ENCODE assay signal across 2 cellular contexts in genomic region chr1:205360166-205360565, GRCh38.
TF ChIP-seq lines count a peak whose summit lies in the region.

No MANE protein-coding gene starts in this region.

TF ChIP-seq in GM23338, 12 proteins besides CTCF, POLR2A, EP300 and RAD21:
- TF ChIP-seq ZNF331 (CRISPR knock-in tag; IDR thresholded peaks at IDR 0.05; ENCODE audit: low read depth): no peak
- no peak for TF ChIP-seq JUNB (IDR thresholded peaks at IDR 0.05; ENCODE audit: unreplicated experiment)
- TF ChIP-seq ZNF114 (CRISPR knock-in tag; IDR thresholded peaks at IDR 0.05): no peak
- TF ChIP-seq, protein P1, sequence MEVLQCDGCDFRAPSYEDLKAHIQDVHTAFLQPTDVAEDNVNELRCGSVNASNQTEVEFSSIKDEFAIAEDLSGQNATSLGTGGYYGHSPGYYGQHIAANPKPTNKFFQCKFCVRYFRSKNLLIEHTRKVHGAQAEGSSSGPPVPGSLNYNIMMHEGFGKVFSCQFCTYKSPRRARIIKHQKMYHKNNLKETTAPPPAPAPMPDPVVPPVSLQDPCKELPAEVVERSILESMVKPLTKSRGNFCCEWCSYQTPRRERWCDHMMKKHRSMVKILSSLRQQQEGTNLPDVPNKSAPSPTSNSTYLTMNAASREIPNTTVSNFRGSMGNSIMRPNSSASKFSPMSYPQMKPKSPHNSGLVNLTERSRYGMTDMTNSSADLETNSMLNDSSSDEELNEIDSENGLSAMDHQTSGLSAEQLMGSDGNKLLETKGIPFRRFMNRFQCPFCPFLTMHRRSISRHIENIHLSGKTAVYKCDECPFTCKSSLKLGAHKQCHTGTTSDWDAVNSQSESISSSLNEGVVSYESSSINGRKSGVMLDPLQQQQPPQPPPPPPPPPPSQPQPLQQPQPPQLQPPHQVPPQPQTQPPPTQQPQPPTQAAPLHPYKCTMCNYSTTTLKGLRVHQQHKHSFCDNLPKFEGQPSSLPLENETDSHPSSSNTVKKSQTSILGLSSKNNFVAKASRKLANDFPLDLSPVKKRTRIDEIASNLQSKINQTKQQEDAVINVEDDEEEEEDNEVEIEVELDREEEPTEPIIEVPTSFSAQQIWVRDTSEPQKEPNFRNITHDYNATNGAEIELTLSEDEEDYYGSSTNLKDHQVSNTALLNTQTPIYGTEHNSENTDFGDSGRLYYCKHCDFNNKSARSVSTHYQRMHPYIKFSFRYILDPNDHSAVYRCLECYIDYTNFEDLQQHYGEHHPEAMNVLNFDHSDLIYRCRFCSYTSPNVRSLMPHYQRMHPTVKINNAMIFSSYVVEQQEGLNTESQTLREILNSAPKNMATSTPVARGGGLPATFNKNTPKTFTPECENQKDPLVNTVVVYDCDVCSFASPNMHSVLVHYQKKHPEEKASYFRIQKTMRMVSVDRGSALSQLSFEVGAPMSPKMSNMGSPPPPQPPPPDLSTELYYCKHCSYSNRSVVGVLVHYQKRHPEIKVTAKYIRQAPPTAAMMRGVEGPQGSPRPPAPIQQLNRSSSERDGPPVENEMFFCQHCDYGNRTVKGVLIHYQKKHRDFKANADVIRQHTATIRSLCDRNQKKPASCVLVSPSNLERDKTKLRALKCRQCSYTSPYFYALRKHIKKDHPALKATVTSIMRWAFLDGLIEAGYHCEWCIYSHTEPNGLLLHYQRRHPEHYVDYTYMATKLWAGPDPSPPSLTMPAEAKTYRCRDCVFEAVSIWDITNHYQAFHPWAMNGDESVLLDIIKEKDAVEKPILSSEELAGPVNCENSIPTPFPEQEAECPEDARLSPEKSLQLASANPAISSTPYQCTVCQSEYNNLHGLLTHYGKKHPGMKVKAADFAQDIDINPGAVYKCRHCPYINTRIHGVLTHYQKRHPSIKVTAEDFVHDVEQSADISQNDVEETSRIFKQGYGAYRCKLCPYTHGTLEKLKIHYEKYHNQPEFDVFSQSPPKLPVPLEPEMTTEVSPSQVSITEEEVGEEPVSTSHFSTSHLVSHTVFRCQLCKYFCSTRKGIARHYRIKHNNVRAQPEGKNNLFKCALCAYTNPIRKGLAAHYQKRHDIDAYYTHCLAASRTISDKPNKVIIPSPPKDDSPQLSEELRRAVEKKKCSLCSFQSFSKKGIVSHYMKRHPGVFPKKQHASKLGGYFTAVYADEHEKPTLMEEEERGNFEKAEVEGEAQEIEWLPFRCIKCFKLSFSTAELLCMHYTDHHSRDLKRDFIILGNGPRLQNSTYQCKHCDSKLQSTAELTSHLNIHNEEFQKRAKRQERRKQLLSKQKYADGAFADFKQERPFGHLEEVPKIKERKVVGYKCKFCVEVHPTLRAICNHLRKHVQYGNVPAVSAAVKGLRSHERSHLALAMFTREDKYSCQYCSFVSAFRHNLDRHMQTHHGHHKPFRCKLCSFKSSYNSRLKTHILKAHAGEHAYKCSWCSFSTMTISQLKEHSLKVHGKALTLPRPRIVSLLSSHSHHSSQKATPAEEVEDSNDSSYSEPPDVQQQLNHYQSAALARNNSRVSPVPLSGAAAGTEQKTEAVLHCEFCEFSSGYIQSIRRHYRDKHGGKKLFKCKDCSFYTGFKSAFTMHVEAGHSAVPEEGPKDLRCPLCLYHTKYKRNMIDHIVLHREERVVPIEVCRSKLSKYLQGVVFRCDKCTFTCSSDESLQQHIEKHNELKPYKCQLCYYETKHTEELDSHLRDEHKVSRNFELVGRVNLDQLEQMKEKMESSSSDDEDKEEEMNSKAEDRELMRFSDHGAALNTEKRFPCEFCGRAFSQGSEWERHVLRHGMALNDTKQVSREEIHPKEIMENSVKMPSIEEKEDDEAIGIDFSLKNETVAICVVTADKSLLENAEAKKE (CRISPR knock-in tag; IDR thresholded peaks at IDR 0.05): no peak
- TF ChIP-seq EZH2phosphoT487 (IDR thresholded peaks at IDR 0.05; ENCODE audit: unreplicated experiment): no peak
- no peak for TF ChIP-seq EZH2 (IDR thresholded peaks at IDR 0.05; ENCODE audit: low read depth, unreplicated experiment)
- no peak for TF ChIP-seq CREB1 (CRISPR knock-in tag; IDR thresholded peaks at IDR 0.05; ENCODE audit: low read depth)
- TF ChIP-seq POLR2AphosphoS5 (IDR thresholded peaks at IDR 0.05; ENCODE audit: low read depth): no peak
- TF ChIP-seq NANOG (IDR thresholded peaks at IDR 0.05; ENCODE audit: borderline replicate concordance): no peak
- TF ChIP-seq ETS1 (IDR thresholded peaks at IDR 0.05): no peak
- TF ChIP-seq STAT1 (IDR thresholded peaks at IDR 0.05; ENCODE audit: unreplicated experiment): no peak
- TF ChIP-seq, protein P2, sequence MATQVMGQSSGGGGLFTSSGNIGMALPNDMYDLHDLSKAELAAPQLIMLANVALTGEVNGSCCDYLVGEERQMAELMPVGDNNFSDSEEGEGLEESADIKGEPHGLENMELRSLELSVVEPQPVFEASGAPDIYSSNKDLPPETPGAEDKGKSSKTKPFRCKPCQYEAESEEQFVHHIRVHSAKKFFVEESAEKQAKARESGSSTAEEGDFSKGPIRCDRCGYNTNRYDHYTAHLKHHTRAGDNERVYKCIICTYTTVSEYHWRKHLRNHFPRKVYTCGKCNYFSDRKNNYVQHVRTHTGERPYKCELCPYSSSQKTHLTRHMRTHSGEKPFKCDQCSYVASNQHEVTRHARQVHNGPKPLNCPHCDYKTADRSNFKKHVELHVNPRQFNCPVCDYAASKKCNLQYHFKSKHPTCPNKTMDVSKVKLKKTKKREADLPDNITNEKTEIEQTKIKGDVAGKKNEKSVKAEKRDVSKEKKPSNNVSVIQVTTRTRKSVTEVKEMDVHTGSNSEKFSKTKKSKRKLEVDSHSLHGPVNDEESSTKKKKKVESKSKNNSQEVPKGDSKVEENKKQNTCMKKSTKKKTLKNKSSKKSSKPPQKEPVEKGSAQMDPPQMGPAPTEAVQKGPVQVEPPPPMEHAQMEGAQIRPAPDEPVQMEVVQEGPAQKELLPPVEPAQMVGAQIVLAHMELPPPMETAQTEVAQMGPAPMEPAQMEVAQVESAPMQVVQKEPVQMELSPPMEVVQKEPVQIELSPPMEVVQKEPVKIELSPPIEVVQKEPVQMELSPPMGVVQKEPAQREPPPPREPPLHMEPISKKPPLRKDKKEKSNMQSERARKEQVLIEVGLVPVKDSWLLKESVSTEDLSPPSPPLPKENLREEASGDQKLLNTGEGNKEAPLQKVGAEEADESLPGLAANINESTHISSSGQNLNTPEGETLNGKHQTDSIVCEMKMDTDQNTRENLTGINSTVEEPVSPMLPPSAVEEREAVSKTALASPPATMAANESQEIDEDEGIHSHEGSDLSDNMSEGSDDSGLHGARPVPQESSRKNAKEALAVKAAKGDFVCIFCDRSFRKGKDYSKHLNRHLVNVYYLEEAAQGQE (IDR thresholded peaks at IDR 0.05; ENCODE audit: unreplicated experiment): no peak
TF ChIP-seq in GM23338: peak in this region for 0.

TF ChIP-seq in H1, 55 proteins besides CTCF, POLR2A, EP300 and RAD21:
- TF ChIP-seq TBP (IDR thresholded peaks at IDR 0.05; ENCODE audit: low read depth, low read length): no peak
- no peak for TF ChIP-seq RFX5 (IDR thresholded peaks at IDR 0.05; ENCODE audit: borderline replicate concordance, low read depth, low read length)
- TF ChIP-seq NANOG (IDR thresholded peaks at IDR 0.05; ENCODE audit: insufficient read depth, low read depth, low read length, poor library complexity, severe bottlenecking): no peak
- TF ChIP-seq EGR1 (IDR thresholded peaks at IDR 0.05; ENCODE audit: borderline replicate concordance, low read depth, low read length): no peak
- TF ChIP-seq GABPA (IDR thresholded peaks at IDR 0.05; ENCODE audit: borderline replicate concordance, insufficient read depth, low read length): no peak
- TF ChIP-seq ASH2L (IDR thresholded peaks at IDR 0.05; ENCODE audit: low read length): no peak
